Comparison of ENCODE assay signal across 8 cellular contexts in genomic region chr1:65812065-65812464, GRCh38. TPM values are rescaled to one million over a fixed set of nuclear protein-coding genes. Genes with fewer than 3 reads are reported as not detected.
DNase-seq lines count a peak whose midpoint lies in the region; FAIRE-seq and TF ChIP-seq lines count a peak whose summit lies in the region.

No MANE protein-coding gene starts in this region.

- peaks cover 4% of the 10 kb centered on the region for H3K36me3 Mint-ChIP-seq in activated CD4-positive, alpha-beta T cell treated with anti-CD3 and anti-CD28 coated beads, Interleukin-2, amount 10 ng/mL, durations not matched to agents 24 days and 14 days (ENCODE audit: low read depth)

- H3K4me1 Mint-ChIP-seq in activated CD4-positive, alpha-beta T cell treated with anti-CD3 and anti-CD28 coated beads, Interleukin-2, amount 10 ng/mL, durations not matched to agents 24 days and 14 days = peaks cover 21% of the 10 kb centered on the region

- H3K9me3 Mint-ChIP-seq in activated CD4-positive, alpha-beta T cell treated with anti-CD3 and anti-CD28 coated beads, Interleukin-2, amount 10 ng/mL, durations not matched to agents 24 days and 14 days = peaks cover 8% of the 10 kb centered on the region

- H3K4me3 ChIP-seq in foreskin fibroblast (ENCODE audit: low read depth in 1 of 2, low read length in 2 of 2) = peak overlapping the region in 1 of 2 donors; percentile 20

- peaks cover 15% of the 10 kb centered on the region for H3K27me3 Mint-ChIP-seq in activated CD4-positive, alpha-beta T cell treated with anti-CD3 and anti-CD28 coated beads, Interleukin-2, amount 10 ng/mL, durations not matched to agents 24 days and 14 days

- peak overlapping the region; percentile 4 for H3K4me3 Mint-ChIP-seq in activated CD4-positive, alpha-beta T cell treated with anti-CD3 and anti-CD28 coated beads, Interleukin-2, amount 10 ng/mL, durations not matched to agents 24 days and 14 days

- no peak for TF ChIP-seq CTCF in foreskin fibroblast (IDR thresholded peaks at IDR 0.05; ENCODE audit: low read depth, low read length)

- H3K27ac Mint-ChIP-seq in activated CD4-positive, alpha-beta T cell treated with anti-CD3 and anti-CD28 coated beads, Interleukin-2, amount 10 ng/mL, durations not matched to agents 24 days and 14 days = peak overlapping the region; percentile 76

- DNase-seq in NCI-H1694 treated with DMSO at 0.1 percent for 48 hours (lab: John Stamatoyannopoulos, UW) (peak; percentile 26), NCI-H1694 (lab: John Stamatoyannopoulos, UW) (no peak), H54 (ENCODE audit: insufficient read length, low spot score) (peak; percentile 23), M059J (ENCODE audit: low read depth) (peak; percentile 97), foreskin fibroblast (peak; percentile 94 to 95)
- DNase-seq in activated CD4-positive, alpha-beta T cell treated with anti-CD3 and anti-CD28 coated beads, Interleukin-2, amount 10 ng/mL, durations not matched to agents 24 days and 14 days = peak; percentile 91
- peak; percentile 16 for DNase-seq in stimulated activated CD4-positive, alpha-beta T cell treated with anti-CD3 and anti-CD28 coated beads, Interleukin-12 subunit alpha, Interleukin-12 subunit beta, amount 100 ng/mL, for 4 hours
- no peak for DNase-seq in central memory CD4-positive, alpha-beta T cell

- FAIRE-seq in H54 (lab: Jason Lieb, UNC) = peak; percentile 98

- intact Hi-C loops in activated CD4-positive, alpha-beta T cell treated with anti-CD3 and anti-CD28 coated beads, Interleukin-2, amount 10 ng/mL, durations not matched to agents 24 days and 14 days (cut with micrococcal nuclease) = loop anchor here (1.0 to 10.0 kb wide), 16 partner anchors 18 to 1873 kb away; partner anchors contain the start of genes GADD45A, IL23R, LEPR and LEPROT

- TF ChIP-seq POLR2A in H54 (IDR thresholded peaks at IDR 0.05; ENCODE audit: low read depth, low read length) = no peak

RNA-seq across cellular contexts. Expression of gene PDE4B, which starts 19.4 kb away (rescaled TPM):
- total RNA-seq in M059J (2014; rRNA removed; shearing (Covaris generic)) = 2.8 and 5.8 TPM in 2 replicates
- 10.6 and 10.9 TPM in 2 replicates for total RNA-seq in activated CD4-positive, alpha-beta T cell treated with anti-CD3 and anti-CD28 coated beads, Interleukin-2, amount 10 ng/mL, durations not matched to agents 24 days and 14 days

Comparison
In these comparisons a context has a peak if more than half of its experiments do, and no peak if none do; other contexts are left out.
1. DNase-seq: peak in NCI-H1694 treated with DMSO at 0.1 percent for 48 hours (single experiment), H54 (single experiment), M059J (single experiment), activated CD4-positive, alpha-beta T cell treated with anti-CD3 and anti-CD28 coated beads, Interleukin-2, amount 10 ng/mL, durations not matched to agents 24 days and 14 days (single experiment), foreskin fibroblast (2 of 2) and stimulated activated CD4-positive, alpha-beta T cell treated with anti-CD3 and anti-CD28 coated beads, Interleukin-12 subunit alpha, Interleukin-12 subunit beta, amount 100 ng/mL, for 4 hours (single experiment); none in NCI-H1694 (single experiment) and central memory CD4-positive, alpha-beta T cell (single experiment).